ENCODE assay signal across 12 cellular contexts in genomic region chr3:185796431-185797107, GRCh38. TPM values are rescaled to one million over a fixed set of nuclear protein-coding genes. Genes with fewer than 3 reads are reported as not detected.
DNase-seq lines count a peak whose midpoint lies in the region; ATAC-seq and TF ChIP-seq lines count a peak whose summit lies in the region.
"Had no signal": no experiment of that assay in that cellular context is flagged by ENCODE, and none has a peak within 500 bp of the region (broad histone marks: within the 10 kb centered on the region; RNA-seq: fewer than 3 reads in every experiment).

No MANE protein-coding gene starts in this region.

- no peaks in the 10 kb centered on the region for H3K27me3 ChIP-seq in SJSA1 (replicated peaks)
- H3K27me3 ChIP-seq in thyroid gland = no peaks in the 10 kb centered on the region

- H3K9me3 ChIP-seq in SJSA1 (replicated peaks) (no peaks in the 10 kb centered on the region), thyroid gland (no peaks in the 10 kb centered on the region)

- intact Hi-C loops in thyroid gland (cut with DNase I) = no loop called here

- TF ChIP-seq POLR2A in thyroid gland (IDR thresholded peaks at IDR 0.05) = no peak

- no peak overlapping the region for H3K27ac Mint-ChIP-seq in activated naive CD8-positive, alpha-beta T cell treated with anti-CD3 and anti-CD28 coated beads, Interleukin-2, amount 50 U/mL, for 24 hours
- no peak overlapping the region for H3K27ac Mint-ChIP-seq in activated naive CD8-positive, alpha-beta T cell treated with anti-CD3 and anti-CD28 coated beads for 36 hours
- H3K27ac Mint-ChIP-seq: activated naive CD8-positive, alpha-beta T cell treated with anti-CD3 and anti-CD28 coated beads, Interleukin-2, amount 10 ng/mL, durations not matched to agents 7 days and 5 days; CD8-positive, alpha-beta T cell; T-cell had no signal

- peak; percentile 20 for ATAC-seq in activated naive CD8-positive, alpha-beta T cell treated with anti-CD3 and anti-CD28 coated beads, Interleukin-2, amount 50 U/mL, for 24 hours
- no peak for ATAC-seq in HG02852 (IDR thresholded peaks at IDR 0.05; ENCODE audit: unreplicated experiment)
- ATAC-seq: CD8-positive, alpha-beta T cell; T-cell had no signal

- no peak overlapping the region for H3K4me3 ChIP-seq in SJSA1
- no peak overlapping the region for H3K4me3 ChIP-seq in foreskin fibroblast (ENCODE audit: low read depth in 1 of 2, low read length in 2 of 2)
- no peak overlapping the region for H3K4me3 ChIP-seq in thyroid gland (replicated peaks in 1 of 3)

- peaks cover 11% of the 10 kb centered on the region for H3K27me3 Mint-ChIP-seq in activated naive CD8-positive, alpha-beta T cell treated with anti-CD3 and anti-CD28 coated beads, Interleukin-2, amount 50 U/mL, for 24 hours
- H3K27me3 Mint-ChIP-seq in activated naive CD8-positive, alpha-beta T cell treated with anti-CD3 and anti-CD28 coated beads for 36 hours = peaks cover 8% of the 10 kb centered on the region

- H3K4me3 Mint-ChIP-seq in activated naive CD8-positive, alpha-beta T cell treated with anti-CD3 and anti-CD28 coated beads, Interleukin-2, amount 50 U/mL, for 24 hours = no peak overlapping the region
- H3K4me3 Mint-ChIP-seq in activated naive CD8-positive, alpha-beta T cell treated with anti-CD3 and anti-CD28 coated beads for 36 hours = no peak overlapping the region
- H3K4me3 Mint-ChIP-seq: activated naive CD8-positive, alpha-beta T cell treated with anti-CD3 and anti-CD28 coated beads, Interleukin-2, amount 10 ng/mL, durations not matched to agents 7 days and 5 days; CD8-positive, alpha-beta T cell; T-cell had no signal

- H3K27ac ChIP-seq in SJSA1 (peak overlapping the region; percentile 58), thyroid gland (peak overlapping the region; percentile 57 to 92 (median 78)), substantia nigra (ENCODE audit: low read depth, low read length, poor library complexity, severe bottlenecking) (no peak overlapping the region)

- H3K36me3 ChIP-seq in SJSA1 = no peaks in the 10 kb centered on the region
- no peaks in the 10 kb centered on the region for H3K36me3 ChIP-seq in thyroid gland

- DNase-seq in activated naive CD8-positive, alpha-beta T cell treated with anti-CD3 and anti-CD28 coated beads, Interleukin-2, amount 50 U/mL, for 24 hours = no peak
- DNase-seq in activated naive CD8-positive, alpha-beta T cell treated with anti-CD3 and anti-CD28 coated beads for 36 hours = no peak
- peak in 1 of 2 experiments; percentile 62 for DNase-seq in SJSA1 (ENCODE audit: low read depth in 1 of 2, low spot score in 2 of 2)
- DNase-seq in foreskin fibroblast = peak; percentile 33 to 58
- DNase-seq in thyroid gland = peak; percentile 58 to 59
- DNase-seq in substantia nigra (lab: John Stamatoyannopoulos, UW) = no peak
- DNase-seq in central memory CD4-positive, alpha-beta T cell = no peak
- DNase-seq: activated naive CD8-positive, alpha-beta T cell treated with anti-CD3 and anti-CD28 coated beads, Interleukin-2, amount 10 ng/mL, durations not matched to agents 7 days and 5 days; CD8-positive, alpha-beta T cell; stimulated activated CD4-positive, alpha-beta T cell treated with anti-CD3 and anti-CD28 coated beads, Interleukin-2, amount 100 ng/mL, for 48 hours; T-cell had no signal

- H3K4me1 Mint-ChIP-seq in activated naive CD8-positive, alpha-beta T cell treated with anti-CD3 and anti-CD28 coated beads, Interleukin-2, amount 50 U/mL, for 24 hours = peaks cover 6% of the 10 kb centered on the region
- peaks cover 10% of the 10 kb centered on the region for H3K4me1 Mint-ChIP-seq in activated naive CD8-positive, alpha-beta T cell treated with anti-CD3 and anti-CD28 coated beads for 36 hours
- H3K4me1 Mint-ChIP-seq: T-cell had no signal

- H3K9me3 Mint-ChIP-seq in activated naive CD8-positive, alpha-beta T cell treated with anti-CD3 and anti-CD28 coated beads, Interleukin-2, amount 50 U/mL, for 24 hours = no peaks in the 10 kb centered on the region
- no peaks in the 10 kb centered on the region for H3K9me3 Mint-ChIP-seq in activated naive CD8-positive, alpha-beta T cell treated with anti-CD3 and anti-CD28 coated beads for 36 hours
- H3K9me3 Mint-ChIP-seq: activated naive CD8-positive, alpha-beta T cell treated with anti-CD3 and anti-CD28 coated beads, Interleukin-2, amount 10 ng/mL, durations not matched to agents 7 days and 5 days; CD8-positive, alpha-beta T cell; T-cell had no signal

- TF ChIP-seq CTCF in foreskin fibroblast (IDR thresholded peaks at IDR 0.05; ENCODE audit: low read depth, low read length) (no peak), thyroid gland (IDR thresholded peaks at IDR 0.05) (no peak)

- H3K4me1 ChIP-seq in SJSA1 (replicated peaks) (peaks cover 40% of the 10 kb centered on the region), thyroid gland (peaks cover 17 to 21% of the 10 kb centered on the region in 2 donors)

- WGBS in thyroid gland, 2 donors = 29 to 33% methylated on average over 7 of the region's 7 CpGs

- H3K36me3 Mint-ChIP-seq in activated naive CD8-positive, alpha-beta T cell treated with anti-CD3 and anti-CD28 coated beads, Interleukin-2, amount 50 U/mL, for 24 hours (ENCODE audit: low read depth) = no peaks in the 10 kb centered on the region
- no peaks in the 10 kb centered on the region for H3K36me3 Mint-ChIP-seq in activated naive CD8-positive, alpha-beta T cell treated with anti-CD3 and anti-CD28 coated beads for 36 hours
- H3K36me3 Mint-ChIP-seq: activated naive CD8-positive, alpha-beta T cell treated with anti-CD3 and anti-CD28 coated beads, Interleukin-2, amount 10 ng/mL, durations not matched to agents 7 days and 5 days; CD8-positive, alpha-beta T cell; T-cell had no signal

RNA-seq across cellular contexts. Expression of gene IGF2BP2, which starts 28.3 kb away (rescaled TPM):
- total RNA-seq in activated naive CD8-positive, alpha-beta T cell treated with anti-CD3 and anti-CD28 coated beads for 36 hours = under 1 TPM; 0.28 to 0.41 TPM
- 37.9 and 96.5 TPM in 2 replicates for total RNA-seq in SJSA1 (2014; rRNA removed; shearing (Covaris generic))
- 10 to 100 TPM; 12.4 to 45.7 (median 15.9) TPM for total RNA-seq in thyroid gland
- total RNA-seq: CD8-positive, alpha-beta T cell had no signal

Comparison
In these comparisons a context has a peak if more than half of its experiments do, and no peak if none do; other contexts are left out.
1. DNase-seq: peak in foreskin fibroblast (2 of 2) and thyroid gland (2 of 2); none in activated naive CD8-positive, alpha-beta T cell treated with anti-CD3 and anti-CD28 coated beads, Interleukin-2, amount 50 U/mL, for 24 hours (single experiment), activated naive CD8-positive, alpha-beta T cell treated with anti-CD3 and anti-CD28 coated beads for 36 hours (single experiment), substantia nigra (0 of 49) and central memory CD4-positive, alpha-beta T cell (single experiment).
2. RNA of gene IGF2BP2, which starts 28.3 kb away (total RNA-seq): 37.9 to 96.5 TPM in SJSA1 and 12.4 to 45.7 TPM in thyroid gland; 0.28 to 0.41 TPM in activated naive CD8-positive, alpha-beta T cell treated with anti-CD3 and anti-CD28 coated beads for 36 hours; every median in the first group is over 4 times any median in the second.